In genomic region chr20:20546402-20546801, GRCh38 we compare ENCODE assay signal across 15 cellular contexts.
DNase-seq lines count a peak whose midpoint lies in the region; TF ChIP-seq lines count a peak whose summit lies in the region.
"Had no signal": no experiment of that assay in that cellular context is flagged by ENCODE, and none has a peak within 500 bp of the region (broad histone marks: within the 10 kb centered on the region; RNA-seq: fewer than 3 reads in every experiment).

No MANE protein-coding gene starts in this region.

- no peak overlapping the region for H3K9ac ChIP-seq in SK-N-SH

- H3K79me2 ChIP-seq in SK-N-SH (ENCODE audit: insufficient read depth): no peaks in the 10 kb centered on the region

- H3K9me2 ChIP-seq in SK-N-SH: no peaks in the 10 kb centered on the region

- POLR2A ChIA-PET in SK-N-SH (lab: Yijun Ruan, JAX): no interaction called here

- no peaks in the 10 kb centered on the region for H3F3A ChIP-seq in SK-N-SH (replicated peaks; ENCODE audit: insufficient read depth)

- intact Hi-C loops in CD14-positive monocyte (cut with micrococcal nuclease): no loop called here

- peaks cover 62 to 64% of the 10 kb centered on the region in 2 donors for H3K36me3 Mint-ChIP-seq in CD14-positive monocyte

- no peak overlapping the region for H3K4me2 ChIP-seq in SK-N-SH

- peak overlapping the region; percentile 47 for H3K27ac ChIP-seq in epithelial cell of prostate
- H3K27ac ChIP-seq in SK-N-SH (ENCODE audit: low read depth in 2 of 2, low read length in 1 of 2): no peak overlapping the region
- H3K27ac ChIP-seq: upper lobe of left lung had no signal

- H3K27me3 ChIP-seq in SK-N-SH (ENCODE audit: insufficient read depth): no peaks in the 10 kb centered on the region
- H3K27me3 ChIP-seq: upper lobe of left lung had no signal

- no peak overlapping the region for H2AFZ ChIP-seq in SK-N-SH (ENCODE audit: low read depth)

- H3K4me3 ChIP-seq in SK-N-SH (ENCODE audit: low read depth in 2 of 2, low read length in 1 of 2): no peak overlapping the region
- H3K4me3 ChIP-seq: upper lobe of left lung had no signal

- no peaks in the 10 kb centered on the region for H4K20me1 ChIP-seq in SK-N-SH (ENCODE audit: insufficient read depth)

- H3K27me3 Mint-ChIP-seq in CD14-positive monocyte (ENCODE audit: low read depth in 3 of 3): no peaks in the 10 kb centered on the region

- peak overlapping the region in 2 of 7 donors; percentile 53 to 85 for H3K27ac Mint-ChIP-seq in CD14-positive monocyte

- peaks cover 0 to 6% (median 3%) of the 10 kb centered on the region in 7 donors for H3K9me3 Mint-ChIP-seq in CD14-positive monocyte

- no peaks in the 10 kb centered on the region for H3K9me3 ChIP-seq in SK-N-SH
- H3K9me3 ChIP-seq: upper lobe of left lung had no signal

- 83% methylated on average over 6 of the region's 6 CpGs for WGBS in SK-N-SH (ENCODE audit: low lambda C conversion rate)

- H3K4me3 Mint-ChIP-seq in CD14-positive monocyte: no peak overlapping the region

- peaks cover 3% of the 10 kb centered on the region for H3K4me1 Mint-ChIP-seq in CD14-positive monocyte

- H3K36me3 ChIP-seq in SK-N-SH (replicated peaks in 1 of 2; ENCODE audit: control insufficient read depth in 1 of 2, insufficient read depth in 2 of 2, low read length in 1 of 2): no peaks in the 10 kb centered on the region

- DNase-seq in NCI-H1105 treated with DMSO at 0.1 percent for 48 hours (lab: John Stamatoyannopoulos, UW) (peak; percentile 46), NCI-H1105 (lab: John Stamatoyannopoulos, UW) (no peak), DMS53 treated with DMSO at 0.1 percent for 48 hours (lab: John Stamatoyannopoulos, UW; ENCODE audit: unreplicated experiment) (peak; percentile 82), NCI-H446 treated with DMSO at 0.1 percent for 48 hours (lab: John Stamatoyannopoulos, UW) (peak; percentile 56), epithelial cell of prostate (ENCODE audit: low read depth, low spot score) (peak; percentile 16), SK-N-SH (no peak), CD14-positive monocyte (ENCODE audit: low spot score) (no peak)
- no peak for DNase-seq in activated effector memory CD4-positive, alpha-beta T cell treated with anti-CD3 and anti-CD28 coated beads, Interleukin-2, amount 50 U/mL, for 16 hours
- DNase-seq: 8988T; aorta; Calu3; effector memory CD4-positive, alpha-beta T cell; islet precursor cell; T-helper 9 cell; upper lobe of left lung had no signal

- no peak for TF ChIP-seq CTCF in SK-N-SH (IDR thresholded peaks at IDR 0.05)
- TF ChIP-seq CTCF in CD14-positive monocyte (IDR thresholded peaks at IDR 0.05): no peak

- no peak for TF ChIP-seq EP300 in SK-N-SH (IDR thresholded peaks at IDR 0.05; ENCODE audit: borderline replicate concordance in 1 of 2, low read depth in 1 of 2, low read length in 1 of 2)

- CTCF ChIA-PET in SK-N-SH (lab: Yijun Ruan, JAX): interaction anchor here (1.3 kb wide), 1 partner anchor 138 kb away, joined by 3 read pairs; no protein-coding TSS in a partner anchor

- no peak for TF ChIP-seq RAD21 in SK-N-SH (IDR thresholded peaks at IDR 0.05; ENCODE audit: low read length)

- peaks cover 0 to 6% of the 10 kb centered on the region in 2 experiments; a peak in 2 of 4 replicates for H3K4me1 ChIP-seq in SK-N-SH (ENCODE audit: control insufficient read depth in 1 of 2, insufficient read depth in 2 of 2, low read depth in 1 of 2, low read length in 1 of 2)

TF ChIP-seq in SK-N-SH, 30 proteins besides CTCF, POLR2A, EP300 and RAD21:
- TF ChIP-seq NRF1 (IDR thresholded peaks at IDR 0.05; ENCODE audit: low read depth, low read length): no peak
- TF ChIP-seq SMC3 (IDR thresholded peaks at IDR 0.05; ENCODE audit: low read depth, low read length): no peak
- no peak for TF ChIP-seq RFX5 (IDR thresholded peaks at IDR 0.05; ENCODE audit: low read length)
- no peak for TF ChIP-seq MXI1 (IDR thresholded peaks at IDR 0.05; ENCODE audit: low read depth, low read length)
- TF ChIP-seq GATA2 (CRISPR knock-in tag; IDR thresholded peaks at IDR 0.05): no peak
- no peak for TF ChIP-seq TAF1 (IDR thresholded peaks at IDR 0.05; ENCODE audit: borderline replicate concordance, low read depth, low read length)
- TF ChIP-seq ELF1 (IDR thresholded peaks at IDR 0.05): no peak
- TF ChIP-seq RCOR1 (IDR thresholded peaks at IDR 0.05; ENCODE audit: low read length): no peak
- no peak for TF ChIP-seq YY1 (IDR thresholded peaks at IDR 0.05; ENCODE audit: low read depth)
- TF ChIP-seq MEF2A (IDR thresholded peaks at IDR 0.05; ENCODE audit: borderline replicate concordance, low read depth): no peak
- TF ChIP-seq ZBTB33 (IDR thresholded peaks at IDR 0.05; ENCODE audit: borderline replicate concordance, low read depth): no peak
- TF ChIP-seq CHD2 (IDR thresholded peaks at IDR 0.05; ENCODE audit: low read length, partially characterized antibody): no peak
- no peak for TF ChIP-seq IRF3 (IDR thresholded peaks at IDR 0.05; ENCODE audit: low read depth, low read length)
- TF ChIP-seq EZH2phosphoT487 (IDR thresholded peaks at IDR 0.05; ENCODE audit: borderline replicate concordance, low read depth): no peak
- TF ChIP-seq TCF12 (IDR thresholded peaks at IDR 0.05): no peak
- TF ChIP-seq POLR2AphosphoS5 (IDR thresholded peaks at IDR 0.05; ENCODE audit: low read depth, low read length): no peak

Comparison
In these comparisons a context has a peak if more than half of its experiments do, and no peak if none do; other contexts are left out.
1. DNase-seq: peak in NCI-H1105 treated with DMSO at 0.1 percent for 48 hours (single experiment), DMS53 treated with DMSO at 0.1 percent for 48 hours (single experiment), NCI-H446 treated with DMSO at 0.1 percent for 48 hours (single experiment) and epithelial cell of prostate (single experiment); none in NCI-H1105 (single experiment), activated effector memory CD4-positive, alpha-beta T cell treated with anti-CD3 and anti-CD28 coated beads, Interleukin-2, amount 50 U/mL, for 16 hours (single experiment), SK-N-SH (single experiment) and CD14-positive monocyte (single experiment).